10 cellular contexts compared by ENCODE assay signal in the genomic region with DNA sequence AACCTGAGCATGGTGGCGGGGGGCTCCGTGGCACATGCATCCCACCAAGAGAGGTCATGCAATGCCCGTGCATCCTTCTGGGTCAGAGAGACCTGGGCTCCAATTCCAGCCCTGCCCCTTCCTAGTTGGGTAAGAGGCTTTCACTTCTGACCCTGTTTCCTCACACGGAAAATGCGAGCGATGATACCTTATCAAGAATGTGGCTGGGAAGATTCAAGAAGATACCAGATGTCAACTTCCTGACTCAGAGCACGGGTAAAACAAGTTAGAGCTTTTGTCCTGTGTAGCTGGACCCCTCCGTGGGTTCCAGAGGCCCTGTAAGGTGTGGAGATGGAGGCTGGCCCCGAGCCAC. TPM values are rescaled to one million over a fixed set of nuclear protein-coding genes. Genes with fewer than 3 reads are reported as not detected.
DNase-seq lines count a peak whose midpoint lies in the region; ATAC-seq and TF ChIP-seq lines count a peak whose summit lies in the region.
"Had no signal": no experiment of that assay in that cellular context is flagged by ENCODE, and none has a peak within 500 bp of the region (broad histone marks: within the 10 kb centered on the region; RNA-seq: fewer than 3 reads in every experiment).

No MANE protein-coding gene starts in this region.

- no peak for ATAC-seq in naive thymus-derived CD8-positive, alpha-beta T cell

- H3K27ac Mint-ChIP-seq in naive thymus-derived CD8-positive, alpha-beta T cell: peak overlapping the region in 7 of 10 donors; percentile 12 to 76 (median 33)

- H3K36me3 Mint-ChIP-seq in naive thymus-derived CD8-positive, alpha-beta T cell: peaks cover 0 to 9% (median 0%) of the 10 kb centered on the region in 3 donors

- 39 to 42% methylated on average over 9 of the region's 9 CpGs for WGBS in ectodermal cell, 2 experiments

- H3K9ac ChIP-seq in HUES6 (ENCODE audit: low read length): peak overlapping the region; percentile 8

- POLR2A ChIA-PET in naive thymus-derived CD8-positive, alpha-beta T cell (lab: Charles Lee): interaction anchor here (0.6 to 1.6 kb wide), 2 partner anchors 10 to 101 kb away, joined by 5 read pairs; no protein-coding TSS in a partner anchor

- intact Hi-C loops in ascending aorta (cut with DNase I): no loop called here

- peaks cover 75% of the 10 kb centered on the region for H3K4me1 ChIP-seq in HUES6 (ENCODE audit: control insufficient read depth, insufficient read depth, low read length)
- peaks cover 52% of the 10 kb centered on the region for H3K4me1 ChIP-seq in ectodermal cell (ENCODE audit: control insufficient read depth, insufficient read depth, low read length)
- H3K4me1 ChIP-seq in ascending aorta: no peaks in the 10 kb centered on the region

- H3K9me3 Mint-ChIP-seq in naive thymus-derived CD8-positive, alpha-beta T cell: no peaks in the 10 kb centered on the region

- TF ChIP-seq CTCF in ascending aorta (IDR thresholded peaks at IDR 0.05): no peak

- H3K27me3 ChIP-seq in HUES6 (ENCODE audit: control insufficient read depth, insufficient read depth, low read length) (peaks cover 22% of the 10 kb centered on the region), ectodermal cell (ENCODE audit: control insufficient read depth, insufficient read depth, low read length, poor library complexity, severe bottlenecking) (peaks cover 5% of the 10 kb centered on the region), ascending aorta (peaks cover 3% of the 10 kb centered on the region)

- H3K27ac ChIP-seq in HUES6 (ENCODE audit: low read depth, low read length) (peak overlapping the region; percentile 77; the same call in 1 of the 2 replicates), ectodermal cell (ENCODE audit: insufficient read depth, low read depth, low read length, poor library complexity, severe bottlenecking) (peak overlapping the region; percentile 82), ascending aorta (no peak overlapping the region)

- H3K4me3 ChIP-seq in HUES6 (ENCODE audit: low read depth, low read length): peak overlapping the region; percentile 46
- H3K4me3 ChIP-seq in ectodermal cell (ENCODE audit: insufficient read depth, low read depth, low read length): peak overlapping the region; percentile 27
- peak overlapping the region in 1 of 2 donors; percentile 30 for H3K4me3 ChIP-seq in ascending aorta

- H3K4me3 Mint-ChIP-seq in naive thymus-derived CD8-positive, alpha-beta T cell: peak overlapping the region in 2 of 10 donors; percentile 15 to 22

- no peaks in the 10 kb centered on the region for H3K27me3 Mint-ChIP-seq in naive thymus-derived CD8-positive, alpha-beta T cell

- no peaks in the 10 kb centered on the region for H3K36me3 ChIP-seq in HUES6 (ENCODE audit: control insufficient read depth, insufficient read depth, low read length)
- H3K36me3 ChIP-seq in ectodermal cell (ENCODE audit: control insufficient read depth, insufficient read depth, low read length): no peaks in the 10 kb centered on the region
- no peaks in the 10 kb centered on the region for H3K36me3 ChIP-seq in ascending aorta
- H3K36me3 ChIP-seq: tibial nerve had no signal

- peak; percentile 27 for DNase-seq in A172 (ENCODE audit: low spot score)
- no peak for DNase-seq in naive thymus-derived CD8-positive, alpha-beta T cell
- DNase-seq in NCI-H82 treated with DMSO at 0.1 percent for 48 hours (lab: John Stamatoyannopoulos, UW; ENCODE audit: unreplicated experiment): no peak
- no peak for DNase-seq in activated CD4-positive, alpha-beta T cell treated with anti-CD3 and anti-CD28 coated beads, Interleukin-2, amount 50 U/mL, for 4 hours
- DNase-seq in ascending aorta (ENCODE audit: low spot score in 2 of 2): no peak
- no peak for DNase-seq in kidney tubule cell (ENCODE audit: low spot score)

- H3K9me3 ChIP-seq in HUES6 (ENCODE audit: control insufficient read depth, insufficient read depth, low read depth, low read length) (no peaks in the 10 kb centered on the region), ectodermal cell (ENCODE audit: control insufficient read depth, low read length) (no peaks in the 10 kb centered on the region), ascending aorta (no peaks in the 10 kb centered on the region)
- H3K9me3 ChIP-seq: tibial nerve had no signal

- H3K4me1 Mint-ChIP-seq in naive thymus-derived CD8-positive, alpha-beta T cell: peaks cover 29 to 87% (median 69%) of the 10 kb centered on the region in 4 donors

RNA-seq across cellular contexts. Expression of a gene that starts 8.7 kb away (rescaled TPM):
- 88.1 and 89.0 TPM in 2 replicates for total RNA-seq in A172 (2014; rRNA removed; shearing (Covaris generic))
- polyA plus RNA-seq in ectodermal cell (2013, experiment 1 of 4): 63.3 TPM
- polyA plus RNA-seq in ectodermal cell (2013, experiment 2 of 4): 58.2 TPM
- polyA plus RNA-seq in ectodermal cell (2013, experiment 3 of 4): 50.1 TPM
- polyA plus RNA-seq in ectodermal cell (2013, experiment 4 of 4): 49.5 TPM
- total RNA-seq in naive thymus-derived CD8-positive, alpha-beta T cell: 100 to 1,000 TPM; 234 to 243 TPM
- 10 to 100 TPM; 47.1 to 71.0 (median 52.5) TPM for polyA plus RNA-seq in naive thymus-derived CD8-positive, alpha-beta T cell
- total RNA-seq in ascending aorta: 123 TPM

RNA-seq across cellular contexts. Expression of a gene that starts 42.9 kb away (rescaled TPM):
- 8.9 and 13.3 TPM in 2 replicates for total RNA-seq in A172 (2014; rRNA removed; shearing (Covaris generic))
- polyA plus RNA-seq in ectodermal cell (2013, experiment 1 of 4): 1,267 TPM
- polyA plus RNA-seq in ectodermal cell (2013, experiment 2 of 4): 1,149 TPM
- 1,440 TPM for polyA plus RNA-seq in ectodermal cell (2013, experiment 3 of 4)
- 1,571 TPM for polyA plus RNA-seq in ectodermal cell (2013, experiment 4 of 4)
- 1 to 10 TPM; 7.2 to 8.0 TPM for total RNA-seq in naive thymus-derived CD8-positive, alpha-beta T cell
- under 1 TPM in 1 of 3 donors, not detected in 2; 0.52 TPM for polyA plus RNA-seq in naive thymus-derived CD8-positive, alpha-beta T cell
- 93.3 TPM for total RNA-seq in ascending aorta

RNA-seq across cellular contexts. Expression of a gene that starts 53.0 kb away (rescaled TPM):
- total RNA-seq in A172 (2014; rRNA removed; shearing (Covaris generic)): 4.0 and 5.5 TPM in 2 replicates
- polyA plus RNA-seq in ectodermal cell (2013, experiment 1 of 4): 1.6 TPM
- 3.8 TPM for polyA plus RNA-seq in ectodermal cell (2013, experiment 2 of 4)
- 1.2 TPM for polyA plus RNA-seq in ectodermal cell (2013, experiment 3 of 4)
- polyA plus RNA-seq in ectodermal cell (2013, experiment 4 of 4): 1.7 TPM
- total RNA-seq in naive thymus-derived CD8-positive, alpha-beta T cell: under 1 TPM; 0.25 to 0.73 TPM
- under 1 TPM in 2 of 3 donors, not detected in 1; 0.16 to 0.18 TPM for polyA plus RNA-seq in naive thymus-derived CD8-positive, alpha-beta T cell
- total RNA-seq in ascending aorta: not detected
- total RNA-seq: MCF 10A had no signal

Comparison
In these comparisons a context has a peak if more than half of its experiments do, and no peak if none do; other contexts are left out.
1. H3K27ac ChIP-seq: peak in HUES6 (single experiment) and ectodermal cell (single experiment); none in ascending aorta (0 of 2).